Comparison of ENCODE assay signal across 8 cellular contexts in the genomic region with DNA sequence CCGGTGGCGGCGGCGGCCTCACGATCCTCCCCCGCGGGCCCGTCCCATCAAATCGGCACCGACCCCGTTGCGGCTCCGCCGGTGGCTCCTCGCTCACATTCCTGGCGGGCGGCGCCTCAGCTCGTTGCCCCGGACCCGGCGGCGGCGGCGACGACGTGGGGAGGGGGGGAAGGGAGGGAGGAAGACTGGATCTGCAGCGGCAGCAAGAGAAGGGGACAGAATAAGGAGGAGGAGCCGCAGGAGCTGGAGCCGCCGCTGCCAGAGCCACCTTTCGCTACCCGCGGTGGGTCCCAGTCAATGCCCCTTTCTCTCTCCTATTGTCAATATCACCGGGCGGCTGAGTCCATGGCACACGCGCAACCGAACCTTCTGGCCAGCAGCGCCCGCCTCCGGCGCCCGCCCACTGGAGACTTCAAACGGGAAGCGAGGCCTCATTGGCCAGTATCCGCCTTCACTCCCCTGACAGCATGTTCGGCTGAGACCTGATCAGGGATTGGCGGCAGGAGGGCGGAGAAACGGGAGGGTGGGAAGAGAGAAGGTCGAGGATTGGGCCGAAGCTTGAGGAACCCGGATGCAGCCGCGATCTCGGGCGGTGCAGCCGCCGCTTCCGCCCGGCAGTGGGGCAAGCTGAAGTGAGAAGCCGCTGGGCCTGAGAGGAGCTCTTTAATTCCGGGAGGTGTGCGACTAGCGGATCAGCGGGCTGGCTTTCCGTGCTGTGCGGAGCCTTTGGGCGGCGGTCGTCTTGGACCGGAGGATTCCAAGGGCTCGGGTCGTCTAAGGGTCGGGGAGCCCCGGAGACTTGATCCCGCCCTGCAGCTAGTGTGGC. TPM values are rescaled to one million over a fixed set of nuclear protein-coding genes. Genes with fewer than 3 reads are reported as not detected.
DNase-seq lines count a peak whose midpoint lies in the region; ATAC-seq and TF ChIP-seq lines count a peak whose summit lies in the region.

PPP2R5E (minus strand) TSS at position 378 of the 826 bp plus-strand sequence. CDS start 3,692 bp downstream, outside the sequence.

- POLR2A ChIA-PET in RWPE1 (lab: Yijun Ruan, JAX; ENCODE audit: low non-redundant PET), result interaction anchor here (0.5 to 0.8 kb wide), 4 partner anchors 59 to 146 kb away, joined by 4 to 9 read pairs (median 8); partner anchors contain the start of gene WDR89
- POLR2A ChIA-PET in naive thymus-derived CD4-positive, alpha-beta T cell (lab: Charles Lee), result interaction anchor here (0.7 to 2.1 kb wide), 16 partner anchors 8 to 961 kb away, joined by 3 to 14 read pairs (median 3); partner anchors contain the start of genes WDR89, ZBTB1 and ZBTB25

- no peaks in the 10 kb centered on the region for H3K9me3 Mint-ChIP-seq in activated T-helper 17 cell treated with anti-CD3 and anti-CD28 coated beads, Interleukin-2, amount 50 U/mL, for 72 hours
- peaks cover 0 to 1% (median 0%) of the 10 kb centered on the region in 11 donors for H3K9me3 Mint-ChIP-seq in naive thymus-derived CD4-positive, alpha-beta T cell
- H3K9me3 Mint-ChIP-seq in stimulated activated naive B cell treated with anti-CD40 and anti-IgM and Interleukin-4, amounts not matched to agents 10 μg/mL and 1 μg/mL and 100 μg/mL, for 72 hours, result no peaks in the 10 kb centered on the region

- H3K4me3 ChIP-seq in LNCaP clone FGC (ENCODE audit: low read depth, low read length) (peak within 1 kb of the TSS; percentile 82), fibroblast of lung (replicated peaks in 1 of 4; ENCODE audit: control extremely low read depth in 1 of 4, insufficient read depth in 1 of 4, low read depth in 3 of 4, low read length in 4 of 4) (peak within 1 kb of the TSS; percentile 86 to 98 (median 90))
- peak within 1 kb of the TSS; percentile 89 for H3K4me3 ChIP-seq in naive thymus-derived CD4-positive, alpha-beta T cell (ENCODE audit: low read length)

- peak; percentile 100 for DNase-seq in Daoy (ENCODE audit: low read depth)
- peak; percentile 84 for DNase-seq in GOT3 (lab: John Stamatoyannopoulos, UW)
- DNase-seq in LNCaP clone FGC (ENCODE audit: low read depth), result peak; percentile 98
- peak; percentile 99 for DNase-seq in RWPE1 (ENCODE audit: low spot score)
- peak; percentile 98 to 99 for DNase-seq in fibroblast of lung (ENCODE audit: low read depth in 2 of 2)
- DNase-seq in naive thymus-derived CD4-positive, alpha-beta T cell, result peak; percentile 90 to 98 (median 97)
- peak; percentile 97 for DNase-seq in stimulated activated naive B cell treated with anti-CD40 and anti-IgM and Interleukin-4, amounts not matched to agents 10 μg/mL and 1 μg/mL and 100 μg/mL, for 72 hours

- no peaks in the 10 kb centered on the region for H4K20me1 ChIP-seq in fibroblast of lung (ENCODE audit: control insufficient read depth, extremely low read depth, insufficient read depth, low read length)

- H3K4me3 Mint-ChIP-seq in activated T-helper 17 cell treated with anti-CD3 and anti-CD28 coated beads, Interleukin-2, amount 50 U/mL, for 72 hours, result peak within 1 kb of the TSS; percentile 84
- H3K4me3 Mint-ChIP-seq in naive thymus-derived CD4-positive, alpha-beta T cell, result peak within 1 kb of the TSS; percentile 87 to 100 (median 97)
- peak within 1 kb of the TSS; percentile 93 to 99 for H3K4me3 Mint-ChIP-seq in stimulated activated naive B cell treated with anti-CD40 and anti-IgM and Interleukin-4, amounts not matched to agents 10 μg/mL and 1 μg/mL and 100 μg/mL, for 72 hours

- CTCF ChIA-PET in RWPE1 (lab: Yijun Ruan, JAX), result interaction anchor here (0.6 to 0.7 kb wide), 3 partner anchors 24 to 1359 kb away, joined by 3 to 4 read pairs (median 3); no protein-coding TSS in a partner anchor
- CTCF ChIA-PET in naive thymus-derived CD4-positive, alpha-beta T cell (lab: Charles Lee), result interaction anchor here (0.5 to 1.5 kb wide), 2 partner anchors 154 to 218 kb away, joined by 3 to 4 read pairs; no protein-coding TSS in a partner anchor

- H3K27ac ChIP-seq in RWPE1 (peak within 1 kb of the TSS; percentile 96), fibroblast of lung (ENCODE audit: insufficient read depth, low read length) (peak within 1 kb of the TSS; percentile 75)
- H3K27ac ChIP-seq in naive thymus-derived CD4-positive, alpha-beta T cell (ENCODE audit: low read depth, low read length), result peak within 1 kb of the TSS; percentile 93

- intact Hi-C loops in naive thymus-derived CD4-positive, alpha-beta T cell (cut with micrococcal nuclease), result loop anchor here (1.0 to 2.0 kb wide), 13 partner anchors 64 to 1559 kb away; partner anchors contain the start of genes MTHFD1 (in 2 of the 2), MAX (in 1 of the 2) and SGPP1 (in 1 of the 2)

- peak within 1 kb of the TSS; percentile 72 for H3K4me2 ChIP-seq in fibroblast of lung (ENCODE audit: extremely low read depth, insufficient read depth, low read length)

- peak within 1 kb of the TSS; percentile 85 for H2AFZ ChIP-seq in fibroblast of lung (ENCODE audit: low read length)

- no peaks in the 10 kb centered on the region for H3K27me3 ChIP-seq in fibroblast of lung (ENCODE audit: control insufficient read depth, insufficient read depth, low read length)
- H3K27me3 ChIP-seq in naive thymus-derived CD4-positive, alpha-beta T cell (ENCODE audit: control insufficient read depth in 2 of 2, insufficient read depth in 2 of 2, low read length in 2 of 2), result no peaks in the 10 kb centered on the region

- peaks cover 34% of the 10 kb centered on the region for H3K36me3 Mint-ChIP-seq in activated T-helper 17 cell treated with anti-CD3 and anti-CD28 coated beads, Interleukin-2, amount 50 U/mL, for 72 hours (ENCODE audit: low read depth)
- peaks cover 9 to 15% (median 12%) of the 10 kb centered on the region in 5 donors for H3K36me3 Mint-ChIP-seq in naive thymus-derived CD4-positive, alpha-beta T cell
- peaks cover 9 to 14% of the 10 kb centered on the region in 2 donors for H3K36me3 Mint-ChIP-seq in stimulated activated naive B cell treated with anti-CD40 and anti-IgM and Interleukin-4, amounts not matched to agents 10 μg/mL and 1 μg/mL and 100 μg/mL, for 72 hours

- H3K4me1 Mint-ChIP-seq in activated T-helper 17 cell treated with anti-CD3 and anti-CD28 coated beads, Interleukin-2, amount 50 U/mL, for 72 hours, result peaks cover 21% of the 10 kb centered on the region
- peaks cover 23 to 40% (median 36%) of the 10 kb centered on the region in 7 donors for H3K4me1 Mint-ChIP-seq in naive thymus-derived CD4-positive, alpha-beta T cell
- H3K4me1 Mint-ChIP-seq in stimulated activated naive B cell treated with anti-CD40 and anti-IgM and Interleukin-4, amounts not matched to agents 10 μg/mL and 1 μg/mL and 100 μg/mL, for 72 hours, result peaks cover 16 to 28% of the 10 kb centered on the region in 2 donors

- no peaks in the 10 kb centered on the region for H3K4me1 ChIP-seq in fibroblast of lung (ENCODE audit: control insufficient read depth, extremely low read depth, insufficient read depth, low read length)
- peaks cover 11 to 20% of the 10 kb centered on the region in 2 donors for H3K4me1 ChIP-seq in naive thymus-derived CD4-positive, alpha-beta T cell (ENCODE audit: control insufficient read depth in 2 of 2, insufficient read depth in 2 of 2, low read length in 2 of 2)

- peaks cover 2% of the 10 kb centered on the region for H3K36me3 ChIP-seq in fibroblast of lung (ENCODE audit: control insufficient read depth, insufficient read depth, low read length)
- H3K36me3 ChIP-seq in naive thymus-derived CD4-positive, alpha-beta T cell (ENCODE audit: control insufficient read depth in 2 of 3, insufficient read depth in 3 of 3, low read length in 3 of 3), result peaks cover 0 to 10% (median 10%) of the 10 kb centered on the region in 3 experiments

- TF ChIP-seq CTCF in LNCaP clone FGC (IDR thresholded peaks at IDR 0.05; ENCODE audit: control insufficient read depth, extremely low read depth, insufficient read depth), result no peak
- no peak for TF ChIP-seq CTCF in RWPE1 (conservative IDR thresholded peaks at IDR 0.05; ENCODE audit: low read depth)
- no peak for TF ChIP-seq CTCF in fibroblast of lung (conservative IDR thresholded peaks at IDR 0.05 in 1 of 2, IDR thresholded peaks at IDR 0.05 in 1 of 2; ENCODE audit: low read depth in 1 of 2, low read length in 2 of 2)

- ATAC-seq in activated T-helper 17 cell treated with anti-CD3 and anti-CD28 coated beads, Interleukin-2, amount 50 U/mL, for 72 hours (replicated peaks), result peak; percentile 99
- ATAC-seq in naive thymus-derived CD4-positive, alpha-beta T cell, result peak; percentile 98
- peak; percentile 96 for ATAC-seq in stimulated activated naive B cell treated with anti-CD40 and anti-IgM and Interleukin-4, amounts not matched to agents 10 μg/mL and 1 μg/mL and 100 μg/mL, for 72 hours (replicated peaks)

- no peaks in the 10 kb centered on the region for H3K27me3 Mint-ChIP-seq in activated T-helper 17 cell treated with anti-CD3 and anti-CD28 coated beads, Interleukin-2, amount 50 U/mL, for 72 hours
- peaks cover 0 to 2% (median 0%) of the 10 kb centered on the region in 5 donors for H3K27me3 Mint-ChIP-seq in naive thymus-derived CD4-positive, alpha-beta T cell
- no peaks in the 10 kb centered on the region for H3K27me3 Mint-ChIP-seq in stimulated activated naive B cell treated with anti-CD40 and anti-IgM and Interleukin-4, amounts not matched to agents 10 μg/mL and 1 μg/mL and 100 μg/mL, for 72 hours

- H3K9me3 ChIP-seq in fibroblast of lung (ENCODE audit: control insufficient read depth, insufficient read depth, low read depth, low read length), result no peaks in the 10 kb centered on the region
- no peaks in the 10 kb centered on the region for H3K9me3 ChIP-seq in naive thymus-derived CD4-positive, alpha-beta T cell (ENCODE audit: control insufficient read depth in 2 of 3, low read length in 3 of 3)

- H3K27ac Mint-ChIP-seq in activated T-helper 17 cell treated with anti-CD3 and anti-CD28 coated beads, Interleukin-2, amount 50 U/mL, for 72 hours, result peak within 1 kb of the TSS; percentile 97
- H3K27ac Mint-ChIP-seq in naive thymus-derived CD4-positive, alpha-beta T cell, result peak within 1 kb of the TSS; percentile 88 to 98 (median 93)
- peak within 1 kb of the TSS; percentile 94 for H3K27ac Mint-ChIP-seq in stimulated activated naive B cell treated with anti-CD40 and anti-IgM and Interleukin-4, amounts not matched to agents 10 μg/mL and 1 μg/mL and 100 μg/mL, for 72 hours

- peak within 1 kb of the TSS; percentile 75 for H3K9ac ChIP-seq in fibroblast of lung (ENCODE audit: insufficient read depth, low read length)

- peaks cover 34% of the 10 kb centered on the region for H3K79me2 ChIP-seq in fibroblast of lung (ENCODE audit: control insufficient read depth, insufficient read depth, low read length)

RNA-seq across cellular contexts. Expression of gene PPP2R5E, which starts in this region (rescaled TPM):
- total RNA-seq in Daoy (2014; rRNA removed; shearing (Covaris generic)), result 16.5 and 18.1 TPM in 2 replicates
- total RNA-seq in activated T-helper 17 cell treated with anti-CD3 and anti-CD28 coated beads, Interleukin-2, amount 50 U/mL, for 72 hours, result 10 to 100 TPM; 27.0 to 43.4 TPM
- total RNA-seq in fibroblast of lung, result 18.5 and 19.3 TPM in 2 replicates
- 38.8 and 39.3 TPM in 2 replicates for polyA plus RNA-seq in fibroblast of lung
- 25.9 and 28.3 TPM in 2 replicates for polyA plus RNA-seq in fibroblast of lung (2012)
- polyA minus RNA-seq in fibroblast of lung (ENCODE audit: low replicate concordance), result 2.8 and 5.0 TPM in 2 replicates
- 10 to 100 TPM; 36.9 to 47.8 (median 37.7) TPM for total RNA-seq in naive thymus-derived CD4-positive, alpha-beta T cell
- polyA plus RNA-seq in naive thymus-derived CD4-positive, alpha-beta T cell, result 10 to 100 TPM; 29.2 to 36.4 TPM

Comparison
In these comparisons a context has a peak if more than half of its experiments do, and no peak if none do; other contexts are left out.
1. Peak in every context shown above with its lines: DNase-seq, ATAC-seq, H3K4me3 ChIP-seq and H3K27ac ChIP-seq.